Comparison of ENCODE assay signal across 1 cellular context in genomic region chr1:202054673-202055072, GRCh38. TPM values are rescaled to one million over a fixed set of nuclear protein-coding genes. Genes with fewer than 3 reads are reported as not detected.
"Had no signal": no experiment of that assay in that cellular context is flagged by ENCODE, and none has a peak within 500 bp of the region (broad histone marks: within the 10 kb centered on the region; RNA-seq: fewer than 3 reads in every experiment).

No MANE protein-coding gene starts in this region.

RNA-seq across cellular contexts. Expression of gene ELF3, which starts 44.3 kb away (rescaled TPM):
- total RNA-seq: myocyte had no signal
